Comparison of ENCODE assay signal across 16 cellular contexts in the genomic region with DNA sequence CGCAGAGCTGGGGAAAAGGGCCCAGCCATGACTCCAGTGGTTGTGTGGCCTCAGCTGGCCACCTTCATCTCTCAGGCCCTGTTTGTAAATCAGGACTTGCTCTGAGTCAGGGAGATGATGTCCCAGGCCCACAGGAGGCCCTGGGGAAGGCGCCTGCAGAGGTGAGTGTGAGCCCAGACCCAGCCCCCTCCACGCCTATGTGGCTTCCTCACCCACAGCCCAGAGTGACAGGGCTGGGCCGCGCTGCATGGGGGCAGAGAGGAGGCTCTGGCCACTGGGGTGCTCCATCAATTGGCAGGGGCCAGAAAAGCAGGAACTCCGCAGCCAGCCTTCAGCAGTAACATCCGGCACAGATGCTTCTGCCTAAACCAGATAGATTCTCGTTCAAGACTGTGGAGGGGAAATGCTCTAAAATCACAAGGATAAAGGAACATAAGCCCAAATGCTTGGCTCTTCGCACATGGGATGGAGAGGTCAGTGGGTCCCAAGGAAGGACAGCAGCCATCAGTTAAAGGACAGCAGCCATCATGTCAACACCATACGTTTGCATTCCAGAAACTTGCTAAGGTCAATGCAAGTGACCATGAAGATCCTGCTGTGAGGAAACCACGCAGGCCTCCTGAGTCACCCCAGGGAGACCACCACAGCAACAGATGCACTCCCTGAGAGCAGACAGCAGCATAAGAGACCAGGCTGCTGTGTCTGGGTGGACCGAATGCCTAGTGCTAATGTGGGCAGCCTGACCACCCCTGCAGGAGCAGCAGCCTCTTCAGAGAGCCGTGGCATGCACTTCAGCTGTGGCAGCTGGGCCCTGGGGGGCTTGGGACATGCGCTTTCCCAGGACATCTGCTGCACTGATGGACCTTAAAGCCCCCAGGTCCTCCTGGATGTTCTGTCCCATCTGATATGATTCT. TPM values are rescaled to one million over a fixed set of nuclear protein-coding genes. Genes with fewer than 3 reads are reported as not detected.
DNase-seq lines count a peak whose midpoint lies in the region; ATAC-seq and TF ChIP-seq lines count a peak whose summit lies in the region.
"Had no signal": no experiment of that assay in that cellular context is flagged by ENCODE, and none has a peak within 500 bp of the region (broad histone marks: within the 10 kb centered on the region; RNA-seq: fewer than 3 reads in every experiment).

No MANE protein-coding gene starts in this region.

- POLR2A ChIA-PET in CD4-positive, alpha-beta memory T cell (lab: Charles Lee; ENCODE audit: partially characterized antibody) = no interaction called here

- 88 to 92% (median 90%) methylated on average over 14 of the region's 14 CpGs for WGBS in psoas muscle, 3 donors

- ATAC-seq in RWPE2 (ENCODE audit: low read depth) (no peak), psoas muscle (no peak)

- intact Hi-C loops in psoas muscle (cut with DNase I) (no loop called here), breast epithelium (cut with DNase I; ENCODE audit: low total_unique reads) (no loop called here)
- intact Hi-C loops in CD4-positive, alpha-beta memory T cell (cut with micrococcal nuclease) = no loop called here

- H3K4me3 ChIP-seq in RWPE2 (ENCODE audit: severe bottlenecking) (no peak overlapping the region), psoas muscle (no peak overlapping the region), WERI-Rb-1 (ENCODE audit: low read depth, low read length) (no peak overlapping the region), breast epithelium (no peak overlapping the region)
- no peak overlapping the region for H3K4me3 ChIP-seq in CD4-positive, alpha-beta memory T cell (ENCODE audit: low read length in 2 of 2)
- H3K4me3 ChIP-seq: prostate gland had no signal

- no peaks in the 10 kb centered on the region for H3K36me3 Mint-ChIP-seq in immature natural killer cell
- no peaks in the 10 kb centered on the region for H3K36me3 Mint-ChIP-seq in CD4-positive, alpha-beta memory T cell
- H3K36me3 Mint-ChIP-seq: activated naive CD8-positive, alpha-beta T cell; CD4-positive, CD25-positive, alpha-beta regulatory T cell had no signal

- H3K27me3 Mint-ChIP-seq in immature natural killer cell (ENCODE audit: low read depth in 3 of 3) = peaks cover 9 to 17% (median 17%) of the 10 kb centered on the region in 3 donors
- H3K27me3 Mint-ChIP-seq in CD4-positive, alpha-beta memory T cell = no peaks in the 10 kb centered on the region
- H3K27me3 Mint-ChIP-seq: activated naive CD8-positive, alpha-beta T cell; CD4-positive, CD25-positive, alpha-beta regulatory T cell had no signal

- no peak overlapping the region for H3K27ac ChIP-seq in RWPE2 (ENCODE audit: poor library complexity, severe bottlenecking)
- H3K27ac ChIP-seq in psoas muscle = no peak overlapping the region
- H3K27ac ChIP-seq in WERI-Rb-1 = no peak overlapping the region
- H3K27ac ChIP-seq in CD4-positive, alpha-beta memory T cell (ENCODE audit: low read depth, low read length) = no peak overlapping the region
- H3K27ac ChIP-seq in breast epithelium = no peak overlapping the region
- H3K27ac ChIP-seq: prostate gland had no signal

- no peaks in the 10 kb centered on the region for H3K4me1 ChIP-seq in RWPE2 (ENCODE audit: insufficient read depth, poor library complexity, severe bottlenecking)
- no peaks in the 10 kb centered on the region for H3K4me1 ChIP-seq in psoas muscle
- H3K4me1 ChIP-seq in CD4-positive, alpha-beta memory T cell (ENCODE audit: insufficient read depth, low read length) = no peaks in the 10 kb centered on the region
- no peaks in the 10 kb centered on the region for H3K4me1 ChIP-seq in breast epithelium
- H3K4me1 ChIP-seq: prostate gland had no signal

- H3K27ac Mint-ChIP-seq in immature natural killer cell = peak overlapping the region; percentile 84 to 97 (median 93)
- H3K27ac Mint-ChIP-seq in CD4-positive, alpha-beta memory T cell = peak overlapping the region in 1 of 7 donors; percentile 70
- H3K27ac Mint-ChIP-seq: activated naive CD8-positive, alpha-beta T cell; CD4-positive, CD25-positive, alpha-beta regulatory T cell had no signal

- H3K9me3 ChIP-seq in RWPE2 (ENCODE audit: severe bottlenecking) (no peaks in the 10 kb centered on the region), psoas muscle (no peaks in the 10 kb centered on the region), WERI-Rb-1 (ENCODE audit: severe bottlenecking) (no peaks in the 10 kb centered on the region), breast epithelium (no peaks in the 10 kb centered on the region)
- no peaks in the 10 kb centered on the region for H3K9me3 ChIP-seq in CD4-positive, alpha-beta memory T cell (ENCODE audit: control insufficient read depth in 1 of 2, low read length in 2 of 2)
- H3K9me3 ChIP-seq: prostate gland had no signal

- H3K36me3 ChIP-seq in RWPE2 (ENCODE audit: low read depth) = no peaks in the 10 kb centered on the region
- no peaks in the 10 kb centered on the region for H3K36me3 ChIP-seq in psoas muscle (ENCODE audit: insufficient read depth in 1 of 2, low read depth in 1 of 2)
- H3K36me3 ChIP-seq in WERI-Rb-1 = no peaks in the 10 kb centered on the region
- H3K36me3 ChIP-seq in CD4-positive, alpha-beta memory T cell (ENCODE audit: insufficient read depth, low read length) = no peaks in the 10 kb centered on the region
- no peaks in the 10 kb centered on the region for H3K36me3 ChIP-seq in breast epithelium
- H3K36me3 ChIP-seq: prostate gland had no signal

- no peaks in the 10 kb centered on the region for H3K9me3 Mint-ChIP-seq in immature natural killer cell
- H3K9me3 Mint-ChIP-seq in CD4-positive, alpha-beta memory T cell = no peaks in the 10 kb centered on the region
- H3K9me3 Mint-ChIP-seq: CD4-positive, CD25-positive, alpha-beta regulatory T cell had no signal

- TF ChIP-seq CTCF in RWPE2 (IDR thresholded peaks at IDR 0.05; ENCODE audit: poor library complexity, severe bottlenecking) (no peak), psoas muscle (IDR thresholded peaks at IDR 0.05) (no peak), WERI-Rb-1 (IDR thresholded peaks at IDR 0.05; ENCODE audit: low read depth, low read length) (no peak), breast epithelium (IDR thresholded peaks at IDR 0.05) (no peak)

- no peaks in the 10 kb centered on the region for H3K27me3 ChIP-seq in RWPE2 (ENCODE audit: insufficient read depth, poor library complexity, severe bottlenecking)
- no peaks in the 10 kb centered on the region for H3K27me3 ChIP-seq in psoas muscle (ENCODE audit: insufficient read depth in 3 of 3, low read length in 2 of 3)
- H3K27me3 ChIP-seq in WERI-Rb-1 (ENCODE audit: insufficient read depth, low read depth, severe bottlenecking) = no peaks in the 10 kb centered on the region
- H3K27me3 ChIP-seq in CD4-positive, alpha-beta memory T cell (ENCODE audit: insufficient read depth, low read length) = no peaks in the 10 kb centered on the region
- H3K27me3 ChIP-seq in breast epithelium = no peaks in the 10 kb centered on the region

- peaks cover 86 to 93% of the 10 kb centered on the region in 2 donors for H3K4me1 Mint-ChIP-seq in immature natural killer cell
- H3K4me1 Mint-ChIP-seq in CD4-positive, alpha-beta memory T cell = peaks cover 0 to 3% (median under 1%) of the 10 kb centered on the region in 4 donors
- H3K4me1 Mint-ChIP-seq: CD4-positive, CD25-positive, alpha-beta regulatory T cell had no signal

- DNase-seq in GF-D8 (lab: John Stamatoyannopoulos, UW) (peak; percentile 41), RWPE2 (ENCODE audit: low spot score) (peak; percentile 41), immature natural killer cell (peak; percentile 83 to 85 (median 83)), psoas muscle (peak; percentile 11 to 51), 8988T (no peak), WERI-Rb-1 (no peak), breast epithelium (ENCODE audit: low spot score in 2 of 2) (no peak)
- no peak for DNase-seq in CD4-positive, alpha-beta memory T cell
- DNase-seq: CD4-positive, CD25-positive, alpha-beta regulatory T cell; cortex of kidney; NCI-H1436 treated with DMSO at 0.1 percent for 48 hours; SHP77 treated with DMSO at 0.1 percent for 48 hours; stimulated activated CD4-positive, alpha-beta T cell treated with anti-CD3 and anti-CD28 coated beads, Interleukin-4, amount 100 ng/mL, for 24 hours; stimulated activated naive CD4-positive, alpha-beta T cell had no signal

- TF ChIP-seq POLR2A in breast epithelium (IDR thresholded peaks at IDR 0.05) = no peak

- H3K4me3 Mint-ChIP-seq in immature natural killer cell = peak overlapping the region; percentile 83 to 91 (median 85)
- H3K4me3 Mint-ChIP-seq in CD4-positive, alpha-beta memory T cell = peak overlapping the region in 1 of 8 donors; percentile 4
- H3K4me3 Mint-ChIP-seq: activated naive CD8-positive, alpha-beta T cell; CD4-positive, CD25-positive, alpha-beta regulatory T cell had no signal

- CTCF ChIA-PET in CD4-positive, alpha-beta memory T cell (lab: Charles Lee; ENCODE audit: partially characterized antibody) = no interaction called here

RNA-seq across cellular contexts. Expression of a gene that starts 28.3 kb away (rescaled TPM):
- polyA plus RNA-seq in immature natural killer cell (10 to 100 TPM; 32.8 to 98.9 (median 33.3) TPM), psoas muscle (1 to 10 TPM; 3.4 to 5.0 (median 4.3) TPM)
- total RNA-seq in psoas muscle (10 to 100 TPM in 2 of 4 donors, 1 to 10 TPM in 2; 6.9 to 12.4 (median 10.3) TPM), breast epithelium (10 to 100 TPM; 25.3 to 64.2 (median 27.8) TPM)
- 1 to 10 TPM; 4.5 to 5.2 TPM for total RNA-seq in CD4-positive, alpha-beta memory T cell
- polyA plus RNA-seq in CD4-positive, alpha-beta memory T cell = 1 to 10 TPM in 1 of 2 donors, under 1 TPM in 1; 0.75 to 1.2 TPM

Comparison
In these comparisons a context has a peak if more than half of its experiments do, and no peak if none do; other contexts are left out.
1. DNase-seq: peak in GF-D8 (single experiment), RWPE2 (single experiment), immature natural killer cell (3 of 3) and psoas muscle (2 of 2); none in 8988T (single experiment), WERI-Rb-1 (single experiment), CD4-positive, alpha-beta memory T cell (0 of 5) and breast epithelium (0 of 2).